8 cellular contexts compared by ENCODE assay signal in the genomic region with DNA sequence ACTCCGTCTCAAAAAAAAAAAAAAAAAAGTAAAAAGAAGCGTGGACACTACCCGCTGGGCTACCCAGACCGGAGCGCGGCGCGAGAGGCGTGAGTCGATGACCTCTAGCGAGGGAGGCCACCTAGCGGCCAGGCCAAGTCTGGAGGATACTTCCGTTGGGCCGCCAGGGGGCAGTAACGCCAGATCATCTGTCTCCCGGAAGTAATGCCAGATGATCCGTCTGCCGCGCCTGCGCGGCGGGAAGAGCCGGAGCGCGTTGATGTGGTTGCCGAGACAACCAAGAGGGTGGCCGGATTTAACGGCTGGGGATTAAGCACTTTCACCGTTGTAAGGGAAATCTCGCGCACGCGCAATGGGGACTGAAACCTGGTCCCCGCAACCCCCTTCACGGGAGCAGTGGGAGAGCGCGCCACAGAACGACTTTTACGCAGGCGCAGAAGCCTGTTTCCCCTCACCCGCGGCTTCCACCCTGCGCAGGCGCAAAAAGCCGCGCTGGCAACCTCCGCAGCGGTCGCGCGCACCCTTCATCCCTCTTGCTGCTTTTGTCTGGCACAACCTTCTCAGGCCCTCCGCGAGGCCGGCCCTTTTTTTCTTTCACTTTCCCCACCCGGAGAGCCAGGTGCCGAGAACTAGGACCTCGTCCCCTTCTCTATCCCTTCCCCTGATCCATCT. TPM values are rescaled to one million over a fixed set of nuclear protein-coding genes. Genes with fewer than 3 reads are reported as not detected.
A peak's percentile ranks its signal among the peaks of the same experiment; 100 is the strongest.
DNase-seq lines count a peak whose midpoint lies in the region; ATAC-seq and TF ChIP-seq lines count a peak whose summit lies in the region.

No MANE protein-coding gene starts in this region.

- H3K27ac ChIP-seq in DOHH2 (ENCODE audit: low read depth, low read length) (peak overlapping the region; percentile 91), PC-9 (peak overlapping the region; percentile 95), muscle layer of duodenum (ENCODE audit: low read length) (peak overlapping the region; percentile 99)

- CTCF ChIA-PET in PC-9 (lab: Charles Lee) = interaction anchor here (0.7 to 1.3 kb wide), 8 partner anchors 14 to 680 kb away, joined by 4 to 11 read pairs (median 4); no protein-coding TSS in a partner anchor

- H3K4me3 ChIP-seq in DOHH2 (ENCODE audit: low read length) (peak overlapping the region; percentile 96), PC-9 (peak overlapping the region; percentile 72), muscle layer of duodenum (ENCODE audit: low read depth in 1 of 2, low read length in 2 of 2) (peak overlapping the region; percentile 91 to 95)

- ATAC-seq in GM21737 (IDR thresholded peaks at IDR 0.05; ENCODE audit: unreplicated experiment) (peak; percentile 35), esophagus mucosa (peak; percentile 70)
- peak; percentile 57 to 59 for ATAC-seq in activated T-cell treated with anti-CD3 and anti-CD28 coated beads, Interleukin-2, amount 50 U/mL, for 4 hours

- H3K27me3 ChIP-seq in DOHH2 (ENCODE audit: control insufficient read depth, low read length) (no peaks in the 10 kb centered on the region), PC-9 (ENCODE audit: insufficient read depth, low read depth) (no peaks in the 10 kb centered on the region), muscle layer of duodenum (ENCODE audit: low read depth, low read length) (no peaks in the 10 kb centered on the region)

- H3K36me3 ChIP-seq in DOHH2 (ENCODE audit: control insufficient read depth, low read length) = peaks cover 82% of the 10 kb centered on the region
- peaks cover 18% of the 10 kb centered on the region; the same call in 1 of the 2 replicates for H3K36me3 ChIP-seq in PC-9 (ENCODE audit: low read depth)
- H3K36me3 ChIP-seq in muscle layer of duodenum (ENCODE audit: control insufficient read depth in 1 of 2, insufficient read depth in 2 of 2, low read length in 2 of 2) = peaks cover 0 to 14% of the 10 kb centered on the region in 2 donors

- peak; percentile 98 for DNase-seq in KG1 (lab: John Stamatoyannopoulos, UW)
- DNase-seq in PC-9 = peak; percentile 96 to 99
- peak; percentile 99 for DNase-seq in activated T-cell treated with anti-CD3 and anti-CD28 coated beads, Interleukin-2, amount 50 U/mL, for 4 hours
- peak; percentile 98 for DNase-seq in stimulated activated CD8-positive, alpha-beta memory T cell treated with anti-CD3 and anti-CD28 coated beads, Interleukin-7, amount 100 ng/mL, for 24 hours (ENCODE audit: low read depth)

- peaks cover 19% of the 10 kb centered on the region for H3K36me3 Mint-ChIP-seq in activated T-cell treated with anti-CD3 and anti-CD28 coated beads, Interleukin-2, amount 50 U/mL, for 4 hours (ENCODE audit: insufficient read depth)

- peaks cover 40% of the 10 kb centered on the region for H3K4me1 Mint-ChIP-seq in activated T-cell treated with anti-CD3 and anti-CD28 coated beads, Interleukin-2, amount 50 U/mL, for 4 hours (ENCODE audit: low read depth)

- H3F3A ChIP-seq in DOHH2 (ENCODE audit: control insufficient read depth, insufficient read depth) = no peaks in the 10 kb centered on the region
- peaks cover 10% of the 10 kb centered on the region; the same call in 1 of the 2 replicates for H3F3A ChIP-seq in PC-9 (ENCODE audit: insufficient read depth, low read depth)

- no peaks in the 10 kb centered on the region for H3K9me2 ChIP-seq in DOHH2 (replicated peaks; ENCODE audit: control insufficient read depth, low read length)
- H3K9me2 ChIP-seq in PC-9 (ENCODE audit: insufficient read depth) = no peaks in the 10 kb centered on the region

- H3K4me2 ChIP-seq in DOHH2 (ENCODE audit: low read length) = peak overlapping the region; percentile 82
- H3K4me2 ChIP-seq in PC-9 = peak overlapping the region; percentile 79

- H3K4me1 ChIP-seq in DOHH2 (ENCODE audit: control insufficient read depth, low read length) (peaks cover 42% of the 10 kb centered on the region), PC-9 (replicated peaks; ENCODE audit: insufficient read depth) (peaks cover 25% of the 10 kb centered on the region), muscle layer of duodenum (ENCODE audit: control insufficient read depth in 1 of 2, insufficient read depth in 2 of 2, low read length in 2 of 2) (peaks cover 24 to 48% of the 10 kb centered on the region in 2 donors)

- peaks cover 65% of the 10 kb centered on the region for H3K79me2 ChIP-seq in DOHH2 (ENCODE audit: control insufficient read depth, low read length)
- peaks cover 39% of the 10 kb centered on the region for H3K79me2 ChIP-seq in PC-9 (ENCODE audit: low read depth)

- TF ChIP-seq CTCF in DOHH2 (IDR thresholded peaks at IDR 0.05; ENCODE audit: low read depth, low read length, poor library complexity, severe bottlenecking) (peak; percentile 99), PC-9 (conservative IDR thresholded peaks at IDR 0.05) (peak; percentile 97)

- peak overlapping the region; percentile 91 for H3K4me3 Mint-ChIP-seq in activated T-cell treated with anti-CD3 and anti-CD28 coated beads, Interleukin-2, amount 50 U/mL, for 4 hours

- H4K20me1 ChIP-seq in DOHH2 (ENCODE audit: control insufficient read depth, insufficient read depth, low read depth, low read length) = peaks cover 16% of the 10 kb centered on the region
- H4K20me1 ChIP-seq in PC-9 (ENCODE audit: insufficient read depth) = peaks cover 33% of the 10 kb centered on the region

- H3K9me3 ChIP-seq in DOHH2 (ENCODE audit: control insufficient read depth, insufficient read depth, low read length) = no peaks in the 10 kb centered on the region
- no peaks in the 10 kb centered on the region for H3K9me3 ChIP-seq in PC-9 (ENCODE audit: insufficient read depth, low read depth)
- H3K9me3 ChIP-seq in muscle layer of duodenum (ENCODE audit: control insufficient read depth in 1 of 2, low read length in 2 of 2) = no peaks in the 10 kb centered on the region

- POLR2A ChIA-PET in PC-9 (lab: Charles Lee; ENCODE audit: unreplicated experiment) = interaction anchor here (0.6 to 1.4 kb wide), 15 partner anchors 11 to 1193 kb away, joined by 3 to 13 read pairs (median 4); a partner anchor contains a TSS

- H3K27me3 Mint-ChIP-seq in activated T-cell treated with anti-CD3 and anti-CD28 coated beads, Interleukin-2, amount 50 U/mL, for 4 hours (ENCODE audit: low read depth) = no peaks in the 10 kb centered on the region

- TSS peak; percentile 84 for BruUV-seq in PC-9 (replicated peaks; lab: Mats Ljungman, UMichigan)

- intact Hi-C loops in PC-9 (cut with micrococcal nuclease; ENCODE audit: unreplicated experiment) = loop anchor here (1.0 to 5.0 kb wide), 3 partner anchors 10 to 489 kb away; a partner anchor contains a TSS

- H3K9me3 Mint-ChIP-seq in activated T-cell treated with anti-CD3 and anti-CD28 coated beads, Interleukin-2, amount 50 U/mL, for 4 hours = no peaks in the 10 kb centered on the region

- H2AFZ ChIP-seq in PC-9 = peak overlapping the region; percentile 68

RNA-seq across cellular contexts. Expression of a gene that starts 1.0 kb away (rescaled TPM):
- 252 and 323 TPM in 2 replicates for total RNA-seq in PC-9 (2021)
- 100 to 1,000 TPM; 467 to 532 (median 476) TPM for total RNA-seq in activated T-cell treated with anti-CD3 and anti-CD28 coated beads, Interleukin-2, amount 50 U/mL, for 4 hours
- total RNA-seq in esophagus mucosa = 108 TPM

RNA-seq across cellular contexts. Expression of a gene that starts 5.8 kb away (rescaled TPM):
- total RNA-seq in PC-9 (2021) (3.2 and 6.7 TPM in 2 replicates), esophagus mucosa (4.7 TPM)
- total RNA-seq in activated T-cell treated with anti-CD3 and anti-CD28 coated beads, Interleukin-2, amount 50 U/mL, for 4 hours = 1 to 10 TPM; 3.9 to 7.8 (median 4.8) TPM

RNA-seq across cellular contexts. Expression of a gene that starts 10.3 kb away (rescaled TPM):
- total RNA-seq in PC-9 (2021) (53.5 and 81.9 TPM in 2 replicates), esophagus mucosa (21.7 TPM)
- total RNA-seq in activated T-cell treated with anti-CD3 and anti-CD28 coated beads, Interleukin-2, amount 50 U/mL, for 4 hours = 10 to 100 TPM; 46.2 to 54.1 (median 52.7) TPM

RNA-seq across cellular contexts. Expression of a gene that starts 13.0 kb away (rescaled TPM):
- total RNA-seq in PC-9 (2021) (56.6 and 64.7 TPM in 2 replicates), esophagus mucosa (13.5 TPM)
- total RNA-seq in activated T-cell treated with anti-CD3 and anti-CD28 coated beads, Interleukin-2, amount 50 U/mL, for 4 hours = 10 to 100 TPM; 27.1 to 31.5 (median 28.5) TPM

RNA-seq across cellular contexts. Expression of a gene that starts 21.2 kb away (rescaled TPM):
- total RNA-seq in PC-9 (2021) (232 and 274 TPM in 2 replicates), esophagus mucosa (91.9 TPM)
- 10 to 100 TPM; 55.0 to 61.4 (median 55.2) TPM for total RNA-seq in activated T-cell treated with anti-CD3 and anti-CD28 coated beads, Interleukin-2, amount 50 U/mL, for 4 hours

Comparison
In these comparisons a context has a peak if more than half of its experiments do, and no peak if none do; other contexts are left out.
1. Peak in every context shown above with its lines: DNase-seq, ATAC-seq, H3K4me3 ChIP-seq and H3K27ac ChIP-seq.